Comparison of ENCODE assay signal across 1 cellular context in the genomic region with DNA sequence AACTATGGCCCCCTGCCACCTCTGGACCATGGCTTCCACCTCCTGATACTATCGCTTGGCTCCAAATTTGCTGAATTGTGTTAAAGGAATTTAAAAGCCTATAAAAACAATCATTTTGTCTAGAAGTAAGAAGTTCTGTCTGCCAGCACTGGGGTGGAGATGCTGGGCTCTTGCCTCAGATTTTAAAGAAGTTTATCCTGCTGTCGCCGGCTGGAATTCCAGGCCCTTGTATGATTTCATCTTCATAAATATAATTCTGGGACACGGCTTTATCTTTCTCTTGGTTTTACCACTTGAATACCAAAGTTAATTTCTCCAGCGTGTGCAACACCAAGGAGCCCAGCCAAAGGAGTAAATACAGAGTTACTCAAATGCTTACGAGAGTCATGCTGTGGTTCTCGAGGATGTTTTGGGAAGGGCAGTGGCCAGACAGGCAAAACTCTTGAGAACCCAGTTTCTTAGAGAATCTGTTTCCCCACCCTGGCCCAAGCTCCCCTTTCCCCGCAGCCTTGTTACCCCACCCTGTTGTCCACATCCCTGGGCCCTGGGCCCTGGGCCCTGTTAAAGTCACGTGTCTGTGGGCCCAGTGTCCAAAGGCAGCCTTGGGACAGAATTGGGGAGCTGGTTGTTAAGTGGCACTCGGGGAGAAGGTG.
A peak's percentile ranks its signal among the peaks of the same experiment; 100 is the strongest.
TF ChIP-seq lines count a peak whose summit lies in the region.

No MANE protein-coding gene starts in this region.

TF ChIP-seq in K562, 482 proteins besides CTCF, POLR2A, EP300 and RAD21:
- no peak for TF ChIP-seq TOE1 (IDR thresholded peaks at IDR 0.05; ENCODE audit: borderline replicate concordance)
- no peak for TF ChIP-seq TOE1 (CRISPR knock-in tag; IDR thresholded peaks at IDR 0.05; ENCODE audit: borderline replicate concordance, low read depth)
- TF ChIP-seq, protein P1, sequence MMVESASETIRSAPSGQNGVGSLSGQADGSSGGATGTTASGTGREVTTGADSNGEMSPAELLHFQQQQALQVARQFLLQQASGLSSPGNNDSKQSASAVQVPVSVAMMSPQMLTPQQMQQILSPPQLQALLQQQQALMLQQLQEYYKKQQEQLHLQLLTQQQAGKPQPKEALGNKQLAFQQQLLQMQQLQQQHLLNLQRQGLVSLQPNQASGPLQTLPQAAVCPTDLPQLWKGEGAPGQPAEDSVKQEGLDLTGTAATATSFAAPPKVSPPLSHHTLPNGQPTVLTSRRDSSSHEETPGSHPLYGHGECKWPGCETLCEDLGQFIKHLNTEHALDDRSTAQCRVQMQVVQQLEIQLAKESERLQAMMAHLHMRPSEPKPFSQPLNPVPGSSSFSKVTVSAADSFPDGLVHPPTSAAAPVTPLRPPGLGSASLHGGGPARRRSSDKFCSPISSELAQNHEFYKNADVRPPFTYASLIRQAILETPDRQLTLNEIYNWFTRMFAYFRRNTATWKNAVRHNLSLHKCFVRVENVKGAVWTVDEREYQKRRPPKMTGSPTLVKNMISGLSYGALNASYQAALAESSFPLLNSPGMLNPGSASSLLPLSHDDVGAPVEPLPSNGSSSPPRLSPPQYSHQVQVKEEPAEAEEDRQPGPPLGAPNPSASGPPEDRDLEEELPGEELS (CRISPR knock-in tag; IDR thresholded peaks at IDR 0.05; ENCODE audit: borderline replicate concordance), result 0 out of 2 replicates have a peak, but pooled peaks have one; percentile 30
- 0 out of 2 replicates have a peak, but pooled peaks have one; percentile 32 for TF ChIP-seq POLR2G (IDR thresholded peaks at IDR 0.05; ENCODE audit: low read depth, low read length)
